ENCODE assay signal across 8 cellular contexts in the genomic region with DNA sequence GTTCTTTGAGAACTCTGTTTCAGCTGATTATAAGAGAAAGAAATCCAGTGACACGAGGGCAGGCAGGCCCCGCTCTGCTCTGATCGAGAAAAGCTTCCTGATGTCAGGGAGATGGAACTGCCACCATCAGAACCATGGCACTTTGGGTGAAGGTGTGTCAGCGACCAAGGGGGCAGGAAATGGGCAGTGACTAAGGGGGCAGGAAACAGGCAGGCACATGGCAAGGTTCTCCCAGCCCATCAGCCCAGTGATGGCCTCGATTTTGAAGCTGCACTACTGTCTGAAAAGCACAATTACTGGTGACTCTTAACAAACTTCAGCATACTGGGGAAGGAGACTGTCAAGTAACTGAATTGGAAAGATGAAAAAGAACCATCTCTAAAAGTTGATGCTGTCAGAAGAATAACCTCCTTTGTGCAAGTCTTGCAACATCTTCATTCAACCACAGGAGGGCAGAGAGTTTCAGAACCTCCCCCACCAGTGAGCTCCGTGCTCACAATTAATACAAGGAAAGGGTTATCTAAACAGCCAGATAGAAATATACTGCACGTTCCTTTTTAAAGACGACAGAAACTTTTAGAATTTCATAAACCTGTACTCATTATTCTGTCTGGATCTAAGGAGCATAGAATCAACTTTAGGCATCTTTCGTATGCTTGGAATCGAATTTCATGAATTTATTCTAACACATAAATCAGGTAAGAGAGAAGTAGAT. TPM values are rescaled to one million over a fixed set of nuclear protein-coding genes. Genes with fewer than 3 reads are reported as not detected.
DNase-seq lines count a peak whose midpoint lies in the region; ATAC-seq and TF ChIP-seq lines count a peak whose summit lies in the region.

No MANE protein-coding gene starts in this region.

- no peak overlapping the region for H3K4me3 ChIP-seq in DOHH2 (ENCODE audit: low read length)
- no peak overlapping the region for H3K4me3 ChIP-seq in SU-DHL-6 (ENCODE audit: insufficient read depth, low read length, poor library complexity, severe bottlenecking)
- H3K4me3 ChIP-seq in fibroblast of mammary gland (ENCODE audit: control insufficient read depth, low read depth, low read length) = no peak overlapping the region
- H3K4me3 ChIP-seq in mucosa of descending colon = no peak overlapping the region

- H3F3A ChIP-seq in DOHH2 (ENCODE audit: control insufficient read depth, insufficient read depth) (no peaks in the 10 kb centered on the region), SU-DHL-6 (ENCODE audit: insufficient read depth) (no peaks in the 10 kb centered on the region)

- H3K9me3 ChIP-seq in DOHH2 (ENCODE audit: control insufficient read depth, insufficient read depth, low read length) (no peaks in the 10 kb centered on the region), SU-DHL-6 (ENCODE audit: insufficient read depth, low read length) (no peaks in the 10 kb centered on the region), mucosa of descending colon (no peaks in the 10 kb centered on the region)

- H3K79me2 ChIP-seq in DOHH2 (ENCODE audit: control insufficient read depth, low read length) (no peaks in the 10 kb centered on the region), SU-DHL-6 (ENCODE audit: insufficient read depth, low read length) (no peaks in the 10 kb centered on the region)

- H4K20me1 ChIP-seq in DOHH2 (ENCODE audit: control insufficient read depth, insufficient read depth, low read depth, low read length) = no peaks in the 10 kb centered on the region
- H4K20me1 ChIP-seq in SU-DHL-6 (ENCODE audit: low read depth, low read length) = no peaks in the 10 kb centered on the region

- peak; percentile 53 for TF ChIP-seq CTCF in DOHH2 (IDR thresholded peaks at IDR 0.05; ENCODE audit: low read depth, low read length, poor library complexity, severe bottlenecking)
- TF ChIP-seq CTCF in SU-DHL-6 (IDR thresholded peaks at IDR 0.05; ENCODE audit: insufficient read depth, low read length, poor library complexity, severe bottlenecking) = peak; percentile 23
- peak; percentile 64 for TF ChIP-seq CTCF in fibroblast of mammary gland (conservative IDR thresholded peaks at IDR 0.05; ENCODE audit: control insufficient read depth, insufficient read depth, low read depth, low read length)
- TF ChIP-seq CTCF in mucosa of descending colon (IDR thresholded peaks at IDR 0.05) = no peak

- H2AFZ ChIP-seq in SU-DHL-6 (ENCODE audit: low read depth, low read length, severe bottlenecking) = no peak overlapping the region

- H3K9me2 ChIP-seq in DOHH2 (replicated peaks; ENCODE audit: control insufficient read depth, low read length) (no peaks in the 10 kb centered on the region), SU-DHL-6 (replicated peaks; ENCODE audit: insufficient read depth, low read length) (no peaks in the 10 kb centered on the region)

- no peak overlapping the region for H3K27ac ChIP-seq in DOHH2 (ENCODE audit: low read depth, low read length)
- H3K27ac ChIP-seq in SU-DHL-6 (ENCODE audit: low read depth, low read length) = no peak overlapping the region

- H3K4me1 ChIP-seq in DOHH2 (ENCODE audit: control insufficient read depth, low read length) = no peaks in the 10 kb centered on the region
- H3K4me1 ChIP-seq in mucosa of descending colon (ENCODE audit: low read depth) = no peaks in the 10 kb centered on the region

- DNase-seq in GM19238 (ENCODE audit: insufficient read length, low spot score) (peak; percentile 4), fibroblast of mammary gland (ENCODE audit: low read depth) (peak; percentile 58), occipital lobe (lab: John Stamatoyannopoulos, UW) (peak; percentile 7), mesenteric fat pad (ENCODE audit: low spot score) (no peak), mucosa of descending colon (no peak)

- ATAC-seq in HG03520 (IDR thresholded peaks at IDR 0.05; ENCODE audit: unreplicated experiment) = peak; percentile 85
- no peak for ATAC-seq in mucosa of descending colon

- H3K36me3 ChIP-seq in DOHH2 (ENCODE audit: control insufficient read depth, low read length) (peaks cover 23% of the 10 kb centered on the region), SU-DHL-6 (ENCODE audit: low read length) (no peaks in the 10 kb centered on the region), mucosa of descending colon (ENCODE audit: low read depth) (no peaks in the 10 kb centered on the region)

- H3K4me2 ChIP-seq in DOHH2 (ENCODE audit: low read length) (no peak overlapping the region), SU-DHL-6 (ENCODE audit: low read depth, low read length, poor library complexity, severe bottlenecking) (no peak overlapping the region)

- no peak overlapping the region for H3K9ac ChIP-seq in SU-DHL-6 (ENCODE audit: low read length)

- H3K27me3 ChIP-seq in DOHH2 (ENCODE audit: control insufficient read depth, low read length) (no peaks in the 10 kb centered on the region), SU-DHL-6 (ENCODE audit: low read length) (no peaks in the 10 kb centered on the region)

- intact Hi-C loops in mucosa of descending colon (cut with DNase I, micrococcal nuclease) = no loop called here

RNA-seq across cellular contexts. Expression of gene TMX4, which starts 39.1 kb away (rescaled TPM):
- total RNA-seq in occipital lobe = 46.8 TPM
- total RNA-seq in mesenteric fat pad = 53.4 TPM
- 10 to 100 TPM; 20.4 to 91.6 (median 26.5) TPM for total RNA-seq in mucosa of descending colon

RNA-seq across cellular contexts. Expression of gene HAO1, which starts 40.2 kb away (rescaled TPM):
- total RNA-seq in occipital lobe = not detected
- total RNA-seq in mesenteric fat pad = not detected
- total RNA-seq in mucosa of descending colon = not detected

Comparison
In these comparisons a context has a peak if more than half of its experiments do, and no peak if none do; other contexts are left out.
1. DNase-seq: peak in GM19238 (single experiment), fibroblast of mammary gland (single experiment) and occipital lobe (single experiment); none in mesenteric fat pad (single experiment) and mucosa of descending colon (0 of 3).